Comparison of ENCODE assay signal across 8 cellular contexts in genomic region chr11:12224537-12224893, GRCh38.
DNase-seq lines count a peak whose midpoint lies in the region; ATAC-seq lines count a peak whose summit lies in the region.

No MANE protein-coding gene starts in this region.

- H3K4me1 Mint-ChIP-seq in activated naive CD8-positive, alpha-beta T cell treated with anti-CD3 and anti-CD28 coated beads, Interleukin-2, amount 50 U/mL, for 24 hours = peaks cover 54% of the 10 kb centered on the region

- peak overlapping the region; percentile 92 for H3K27ac Mint-ChIP-seq in activated naive CD8-positive, alpha-beta T cell treated with anti-CD3 and anti-CD28 coated beads, Interleukin-2, amount 50 U/mL, for 24 hours

- peak; percentile 69 to 99 (median 79) for DNase-seq in T-helper 1 cell
- peak; percentile 91 for DNase-seq in activated naive CD8-positive, alpha-beta T cell treated with anti-CD3 and anti-CD28 coated beads, Interleukin-2, amount 50 U/mL, for 24 hours
- peak; percentile 43 for DNase-seq in iPS-NIHi11 (ENCODE audit: low spot score)
- peak; percentile 79 for DNase-seq in stimulated activated CD8-positive, alpha-beta memory T cell treated with anti-CD3 and anti-CD28 coated beads, Interleukin-12 subunit alpha, Interleukin-12 subunit beta, amount 100 ng/mL, for 24 hours (ENCODE audit: extremely low read depth)
- DNase-seq in DMS79 (lab: John Stamatoyannopoulos, UW) = no peak
- DNase-seq in AG08395 (ENCODE audit: low spot score) = no peak

- H3K4me3 Mint-ChIP-seq in activated naive CD8-positive, alpha-beta T cell treated with anti-CD3 and anti-CD28 coated beads, Interleukin-2, amount 50 U/mL, for 24 hours = peak overlapping the region; percentile 78

- no peaks in the 10 kb centered on the region for H3K27me3 Mint-ChIP-seq in activated naive CD8-positive, alpha-beta T cell treated with anti-CD3 and anti-CD28 coated beads, Interleukin-2, amount 50 U/mL, for 24 hours

- H3K36me3 Mint-ChIP-seq in activated naive CD8-positive, alpha-beta T cell treated with anti-CD3 and anti-CD28 coated beads, Interleukin-2, amount 50 U/mL, for 24 hours (ENCODE audit: low read depth) = peaks cover 70% of the 10 kb centered on the region

- ATAC-seq in GM19035 (IDR thresholded peaks at IDR 0.05; ENCODE audit: unreplicated experiment) = peak; percentile 95
- peak; percentile 99 for ATAC-seq in HG03175 (IDR thresholded peaks at IDR 0.05; ENCODE audit: unreplicated experiment)
- ATAC-seq in activated naive CD8-positive, alpha-beta T cell treated with anti-CD3 and anti-CD28 coated beads, Interleukin-2, amount 50 U/mL, for 24 hours = peak; percentile 98

- no peaks in the 10 kb centered on the region for H3K9me3 Mint-ChIP-seq in activated naive CD8-positive, alpha-beta T cell treated with anti-CD3 and anti-CD28 coated beads, Interleukin-2, amount 50 U/mL, for 24 hours

Comparison
In these comparisons a context has a peak if more than half of its experiments do, and no peak if none do; other contexts are left out.
1. DNase-seq: peak in T-helper 1 cell (5 of 5), activated naive CD8-positive, alpha-beta T cell treated with anti-CD3 and anti-CD28 coated beads, Interleukin-2, amount 50 U/mL, for 24 hours (single experiment), iPS-NIHi11 (single experiment) and stimulated activated CD8-positive, alpha-beta memory T cell treated with anti-CD3 and anti-CD28 coated beads, Interleukin-12 subunit alpha, Interleukin-12 subunit beta, amount 100 ng/mL, for 24 hours (single experiment); none in DMS79 (single experiment) and AG08395 (single experiment).
2. Peak in every context shown above with its lines, with median percentiles within 50 percentile points of each other: ATAC-seq.